ENCODE assay signal across 16 cellular contexts in the genomic region with DNA sequence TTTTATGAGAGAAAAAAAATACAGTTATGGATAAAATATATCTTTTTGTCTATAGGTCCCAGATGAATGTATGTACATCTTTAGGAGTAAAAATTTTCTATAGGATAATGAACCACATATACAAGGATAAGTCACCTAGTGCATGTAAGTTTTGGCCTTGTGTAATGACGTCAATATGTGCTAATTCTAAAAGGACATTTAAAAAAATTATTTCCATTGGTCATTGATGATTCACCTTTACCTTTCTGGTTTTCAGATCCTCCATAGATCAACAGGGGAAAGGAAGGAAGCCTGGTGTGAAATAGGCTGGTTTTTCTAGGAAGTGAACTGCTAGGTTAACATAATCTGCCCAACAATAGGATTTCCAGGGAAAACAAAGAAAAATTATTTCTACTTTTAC.
DNase-seq lines count a peak whose midpoint lies in the region; ATAC-seq, FAIRE-seq and TF ChIP-seq lines count a peak whose summit lies in the region.
"Had no signal": no experiment of that assay in that cellular context is flagged by ENCODE, and none has a peak within 500 bp of the region (broad histone marks: within the 10 kb centered on the region; RNA-seq: fewer than 3 reads in every experiment).

No MANE protein-coding gene starts in this region.

- H3K9ac ChIP-seq in IMR-90 (ENCODE audit: low read depth, low read length), result no peak overlapping the region
- H3K9ac ChIP-seq in smooth muscle cell (ENCODE audit: low read depth), result no peak overlapping the region
- H3K9ac ChIP-seq: GM23248 had no signal

- H3K14ac ChIP-seq in IMR-90 (replicated peaks; ENCODE audit: low read depth, low read length), result no peak overlapping the region

- H3K4me3 ChIP-seq in A549, result no peak overlapping the region
- no peak overlapping the region for H3K4me3 ChIP-seq in IMR-90 (ENCODE audit: insufficient read depth, low read depth, low read length)
- H3K4me3 ChIP-seq in bronchial epithelial cell (ENCODE audit: low read depth, low read length), result no peak overlapping the region
- H3K4me3 ChIP-seq in smooth muscle cell, result no peak overlapping the region
- H3K4me3 ChIP-seq: GM23248, HAP-1 had no signal

- H3K27ac ChIP-seq in A549 (no peak overlapping the region), IMR-90 (ENCODE audit: insufficient read depth, low read length) (no peak overlapping the region), smooth muscle cell (ENCODE audit: low read depth) (peak overlapping the region; percentile 99)
- H3K27ac ChIP-seq: C4-2B, GM23248, HL-60 had no signal

- DNase-seq in A549 (ENCODE audit: low read depth in 1 of 2, low spot score in 1 of 2), result no peak
- no peak for DNase-seq in IMR-90
- peak; percentile 65 for DNase-seq in bronchial epithelial cell (ENCODE audit: low read depth)
- DNase-seq in smooth muscle cell (lab: John Stamatoyannopoulos, UW; ENCODE audit: unreplicated experiment), result no peak
- DNase-seq in HuH-7 (ENCODE audit: low spot score), result no peak
- DNase-seq: ACHN; Caco-2; CD4-positive, alpha-beta T cell; GM23248 had no signal

- dilution Hi-C loops in IMR-90 (cut with HindIII; ENCODE audit: low sequenced_read_pairs, unreplicated experiment), result no loop called here

- CTCF ChIA-PET in A549 (lab: Yijun Ruan, JAX) (interaction anchor here (0.9 kb wide), 1 partner anchor 35 kb away, joined by 4 read pairs; no protein-coding TSS in a partner anchor), IMR-90 (lab: Yijun Ruan, JAX) (no interaction called here)

- H3F3A ChIP-seq in smooth muscle cell (ENCODE audit: low read depth), result peaks cover 24% of the 10 kb centered on the region

- H3K27me3 ChIP-seq in IMR-90 (ENCODE audit: control insufficient read depth, insufficient read depth, low read length) (no peaks in the 10 kb centered on the region), bronchial epithelial cell (ENCODE audit: control insufficient read depth, insufficient read depth, low read length) (no peaks in the 10 kb centered on the region), smooth muscle cell (ENCODE audit: low read depth) (no peaks in the 10 kb centered on the region)

- no peak overlapping the region for H3K4ac ChIP-seq in IMR-90 (ENCODE audit: low read depth, low read length)

- 0 out of 4 replicates have a peak, but pooled peaks cover 0 to 3% of the 10 kb centered on the region in 2 experiments for H3K79me1 ChIP-seq in IMR-90 (ENCODE audit: low read depth in 1 of 2, low read length in 2 of 2)

- ATAC-seq in A549, result no peak
- ATAC-seq in IMR-90 (ENCODE audit: low read depth), result no peak
- no peak for ATAC-seq in HG02973 (IDR thresholded peaks at IDR 0.05; ENCODE audit: unreplicated experiment)

- H4K20me1 ChIP-seq in IMR-90 (ENCODE audit: insufficient read depth, low read length), result no peaks in the 10 kb centered on the region
- H4K20me1 ChIP-seq in smooth muscle cell (ENCODE audit: low read depth), result no peaks in the 10 kb centered on the region

- TF ChIP-seq POLR2A in A549 (IDR thresholded peaks at IDR 0.05; ENCODE audit: low read length), result no peak
- no peak for TF ChIP-seq POLR2A in IMR-90 (IDR thresholded peaks at IDR 0.05; ENCODE audit: low read depth, low read length)

- H3K9me3 ChIP-seq in A549 (no peaks in the 10 kb centered on the region), IMR-90 (ENCODE audit: control insufficient read depth, insufficient read depth, low read length) (no peaks in the 10 kb centered on the region), smooth muscle cell (replicated peaks; ENCODE audit: low read depth) (no peaks in the 10 kb centered on the region)
- H3K9me3 ChIP-seq: Caco-2, HAP-1 had no signal

- H2AK9ac ChIP-seq in IMR-90 (replicated peaks; ENCODE audit: low read depth, low read length, poor library complexity), result no peak overlapping the region

- intact Hi-C loops in IMR-90 (cut with micrococcal nuclease), result no loop called here

- no TSS peak for BruUV-seq in IMR-90 (replicated peaks; lab: Mats Ljungman, UMichigan)

- no peak for TF ChIP-seq CTCF in A549 (IDR thresholded peaks at IDR 0.05)
- no peak for TF ChIP-seq CTCF in IMR-90 (conservative IDR thresholded peaks at IDR 0.05; ENCODE audit: low read depth, low read length)
- TF ChIP-seq CTCF in bronchial epithelial cell (IDR thresholded peaks at IDR 0.05; ENCODE audit: insufficient read depth, low read length, severe bottlenecking), result no peak
- no peak for TF ChIP-seq CTCF in smooth muscle cell (IDR thresholded peaks at IDR 0.05; ENCODE audit: borderline replicate concordance, insufficient read depth, poor library complexity, severe bottlenecking)

- no peak overlapping the region for H3K23ac ChIP-seq in IMR-90 (ENCODE audit: low read depth, low read length)

- H2BK15ac ChIP-seq in IMR-90 (ENCODE audit: low read depth, low read length), result no peak overlapping the region; the same call in 2 of the 3 replicates

- H3K18ac ChIP-seq in IMR-90 (ENCODE audit: low read depth, low read length), result peak overlapping the region; percentile 45; the same call in 1 of the 2 replicates

- H2BK120ac ChIP-seq in IMR-90 (ENCODE audit: low read depth, low read length), result peak overlapping the region; percentile 47; the same call in 1 of the 2 replicates

- H2BK5ac ChIP-seq in IMR-90 (ENCODE audit: low read depth, low read length, poor library complexity, severe bottlenecking), result peak overlapping the region; percentile 68

- no peak overlapping the region for H4K91ac ChIP-seq in IMR-90 (ENCODE audit: insufficient read depth, low read depth, low read length)

- no peak overlapping the region for H3K56ac ChIP-seq in IMR-90 (ENCODE audit: extremely low read depth, insufficient read depth, low read length)

- H3K4me2 ChIP-seq in A549 (no peak overlapping the region), IMR-90 (ENCODE audit: low read depth, low read length) (no peak overlapping the region), smooth muscle cell (no peak overlapping the region)

- POLR2A ChIA-PET in A549 (lab: Yijun Ruan, JAX) (no interaction called here), IMR-90 (lab: Charles Lee; ENCODE audit: unreplicated experiment) (no interaction called here)

- TF ChIP-seq EP300 in A549 (IDR thresholded peaks at IDR 0.05), result no peak

- H3K79me2 ChIP-seq in smooth muscle cell (ENCODE audit: low read depth), result no peaks in the 10 kb centered on the region

- FAIRE-seq in A549 (lab: Jason Lieb, UNC) (peak; percentile 36), bronchial epithelial cell (lab: Jason Lieb, UNC) (no peak)
- FAIRE-seq: D721Med, G401.6, GM12891 had no signal

- H3K4me1 ChIP-seq in A549 (peaks cover 35% of the 10 kb centered on the region), IMR-90 (ENCODE audit: control insufficient read depth, insufficient read depth, low read length) (peaks cover 13% of the 10 kb centered on the region), smooth muscle cell (ENCODE audit: low read depth) (peaks cover 16% of the 10 kb centered on the region)
- H3K4me1 ChIP-seq: HAP-1 had no signal

- H4K5ac ChIP-seq in IMR-90 (ENCODE audit: low read depth, low read length), result no peak overlapping the region

- H2AFZ ChIP-seq in IMR-90 (replicated peaks; ENCODE audit: low read length, poor library complexity), result no peak overlapping the region
- H2AFZ ChIP-seq in smooth muscle cell (ENCODE audit: low read depth), result no peak overlapping the region
- H2AFZ ChIP-seq: GM23248 had no signal

- H3K36me3 ChIP-seq in IMR-90 (ENCODE audit: control insufficient read depth, insufficient read depth, low read length) (no peaks in the 10 kb centered on the region), bronchial epithelial cell (ENCODE audit: control insufficient read depth, insufficient read depth, low read length) (no peaks in the 10 kb centered on the region), smooth muscle cell (ENCODE audit: low read depth) (no peaks in the 10 kb centered on the region)
- H3K36me3 ChIP-seq: HAP-1 had no signal

- 77% methylated on average over 1 of the region's 1 CpG for WGBS in A549 (ENCODE audit: missing lambda C conversion rate)
- no CpG with 5 or more reads among the region's 1 CpG for WGBS in IMR-90 (ENCODE audit: extremely low coverage in 2 of 2, insufficient read length in 1 of 2), 2 experiments
- WGBS in smooth muscle cell (ENCODE audit: low lambda C conversion rate), result 91% methylated on average over 1 of the region's 1 CpG

- H3K9me1 ChIP-seq in IMR-90 (ENCODE audit: insufficient read depth, low read length), result peaks cover 5% of the 10 kb centered on the region

- in situ Hi-C loops in IMR-90 (cut with MboI; ENCODE audit: low sequenced_read_pairs), result no loop called here

- TF ChIP-seq RAD21 in A549 (conservative IDR thresholded peaks at IDR 0.05 in 1 of 2, IDR thresholded peaks at IDR 0.05 in 1 of 2) (no peak), IMR-90 (IDR thresholded peaks at IDR 0.05; ENCODE audit: low read length) (no peak)

- no peak overlapping the region for H4K8ac ChIP-seq in IMR-90 (ENCODE audit: low read depth in 2 of 2, low read length in 2 of 2)

- H2AK5ac ChIP-seq in IMR-90 (ENCODE audit: low read depth, low read length), result no peak overlapping the region

- H2BK20ac ChIP-seq in IMR-90 (ENCODE audit: low read depth, low read length), result peak overlapping the region; percentile 72; the same call in 1 of the 2 replicates

TF ChIP-seq in A549, 52 proteins besides CTCF, POLR2A, EP300 and RAD21 (continues in another document):
- TF ChIP-seq CHD4 (IDR thresholded peaks at IDR 0.05; ENCODE audit: borderline replicate concordance) (no peak), ZC3H11A (IDR thresholded peaks at IDR 0.05) (no peak), HES2 (IDR thresholded peaks at IDR 0.05) (no peak), NR3C1 (IDR thresholded peaks at IDR 0.05) (no peak), MAX (IDR thresholded peaks at IDR 0.05) (no peak), ZSCAN20 (CRISPR knock-in tag; IDR thresholded peaks at IDR 0.05) (no peak)

TF ChIP-seq in IMR-90, 13 proteins besides CTCF, POLR2A, EP300 and RAD21 (continues in another document):
- TF ChIP-seq MAZ (IDR thresholded peaks at IDR 0.05; ENCODE audit: borderline replicate concordance, low read depth, low read length) (no peak), MAFK (IDR thresholded peaks at IDR 0.05; ENCODE audit: low read depth, low read length) (no peak), CEBPB (IDR thresholded peaks at IDR 0.05; ENCODE audit: low read depth, low read length) (no peak), NFE2L2 (IDR thresholded peaks at IDR 0.05; ENCODE audit: low read depth, low read length) (no peak), CHD1 (IDR thresholded peaks at IDR 0.05; ENCODE audit: low read depth, low read length) (no peak), BHLHE40 (IDR thresholded peaks at IDR 0.05; ENCODE audit: low read depth, low read length) (no peak), FOS (IDR thresholded peaks at IDR 0.05; ENCODE audit: low read depth, low read length) (no peak)
- TF ChIP-seq, protein P1, sequence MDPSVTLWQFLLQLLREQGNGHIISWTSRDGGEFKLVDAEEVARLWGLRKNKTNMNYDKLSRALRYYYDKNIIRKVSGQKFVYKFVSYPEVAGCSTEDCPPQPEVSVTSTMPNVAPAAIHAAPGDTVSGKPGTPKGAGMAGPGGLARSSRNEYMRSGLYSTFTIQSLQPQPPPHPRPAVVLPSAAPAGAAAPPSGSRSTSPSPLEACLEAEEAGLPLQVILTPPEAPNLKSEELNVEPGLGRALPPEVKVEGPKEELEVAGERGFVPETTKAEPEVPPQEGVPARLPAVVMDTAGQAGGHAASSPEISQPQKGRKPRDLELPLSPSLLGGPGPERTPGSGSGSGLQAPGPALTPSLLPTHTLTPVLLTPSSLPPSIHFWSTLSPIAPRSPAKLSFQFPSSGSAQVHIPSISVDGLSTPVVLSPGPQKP (IDR thresholded peaks at IDR 0.05; ENCODE audit: borderline replicate concordance, low read depth, low read length), result no peak
